Comparison of ENCODE assay signal across 8 cellular contexts in the genomic region with DNA sequence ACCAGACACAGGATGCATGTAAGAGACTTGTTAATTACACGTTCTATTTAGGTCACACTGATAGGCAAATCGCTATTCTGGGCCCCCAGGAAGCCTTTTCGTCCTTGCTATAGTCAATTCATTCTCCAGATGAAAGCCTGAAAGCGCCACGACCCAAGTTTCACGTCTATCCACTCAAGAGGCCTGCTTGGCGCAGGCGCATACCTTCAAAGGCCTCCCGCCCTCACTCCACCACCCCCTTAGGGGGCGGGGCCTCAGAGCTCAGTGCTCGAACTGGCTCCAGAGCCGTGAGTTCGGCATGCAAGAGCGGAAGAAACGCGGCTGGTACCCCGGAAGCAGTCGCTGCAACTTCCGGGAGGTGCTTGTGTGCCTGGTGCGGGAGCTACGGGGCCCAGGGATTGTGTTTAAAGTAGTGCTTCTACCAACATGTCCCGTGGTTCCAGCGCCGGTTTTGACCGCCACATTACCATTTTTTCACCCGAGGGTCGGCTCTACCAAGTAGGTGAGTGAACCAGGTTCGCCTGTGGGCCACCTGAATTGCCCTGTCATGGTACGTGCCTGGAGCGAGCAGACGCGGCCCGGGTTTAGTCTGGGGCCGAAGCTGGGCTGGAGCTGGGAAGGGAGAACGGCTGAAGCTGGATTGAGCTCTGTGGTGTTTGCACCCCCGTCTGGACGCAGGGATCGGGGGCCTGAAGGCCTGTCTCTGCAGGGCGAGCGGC. TPM values are rescaled to one million over a fixed set of nuclear protein-coding genes. Genes with fewer than 3 reads are reported as not detected.
DNase-seq lines count a peak whose midpoint lies in the region; ATAC-seq and TF ChIP-seq lines count a peak whose summit lies in the region.

A gene (plus strand): TSS at position 332 of the 719 bp plus-strand sequence. CDS start 95 bp downstream, at position 427.

- peak; percentile 96 for DNase-seq in AG04450 (ENCODE audit: low read depth, low spot score)
- DNase-seq in NCI-H226: peak; percentile 99
- peak; percentile 99 for DNase-seq in WTC11 (ENCODE audit: low spot score)
- peak; percentile 99 for DNase-seq in cardiac fibroblast (ENCODE audit: low read depth in 2 of 2)
- DNase-seq in iPS-NIHi11 (ENCODE audit: low spot score): peak; percentile 96
- peak; percentile 91 for DNase-seq in smooth muscle cell (lab: John Stamatoyannopoulos, UW; ENCODE audit: unreplicated experiment)

- H2AFZ ChIP-seq in smooth muscle cell (ENCODE audit: low read depth): peak within 1 kb of the TSS; percentile 81

- peak within 1 kb of the TSS; percentile 88 for H3K4me2 ChIP-seq in smooth muscle cell

- no peaks in the 10 kb centered on the region for H3K9me3 ChIP-seq in AG04450 (ENCODE audit: control insufficient read depth, insufficient read depth, low read length)
- no peaks in the 10 kb centered on the region for H3K9me3 ChIP-seq in smooth muscle cell (replicated peaks; ENCODE audit: low read depth)

- TF ChIP-seq CTCF in AG04450 (IDR thresholded peaks at IDR 0.05; ENCODE audit: low read depth, low read length) (no peak), WTC11 (IDR thresholded peaks at IDR 0.05) (no peak), cardiac fibroblast (IDR thresholded peaks at IDR 0.05; ENCODE audit: low read depth, low read length) (no peak), smooth muscle cell (IDR thresholded peaks at IDR 0.05; ENCODE audit: borderline replicate concordance, insufficient read depth, poor library complexity, severe bottlenecking) (no peak)

- H3K79me2 ChIP-seq in smooth muscle cell (ENCODE audit: low read depth): peaks cover 49% of the 10 kb centered on the region

- H3K27ac Mint-ChIP-seq in WTC11: peak within 1 kb of the TSS; percentile 98

- H3K9me3 Mint-ChIP-seq in WTC11: no peaks in the 10 kb centered on the region

- H3K36me3 ChIP-seq in smooth muscle cell (ENCODE audit: low read depth): no peaks in the 10 kb centered on the region

- H3F3A ChIP-seq in smooth muscle cell (ENCODE audit: low read depth): no peaks in the 10 kb centered on the region

- peaks cover 23% of the 10 kb centered on the region for H3K4me1 Mint-ChIP-seq in WTC11

- peaks cover 14% of the 10 kb centered on the region for H3K4me1 ChIP-seq in smooth muscle cell (ENCODE audit: low read depth)

- ATAC-seq in GM18909 (IDR thresholded peaks at IDR 0.05; ENCODE audit: poor library complexity, unreplicated experiment): peak; percentile 92
- ATAC-seq in HG03175 (IDR thresholded peaks at IDR 0.05; ENCODE audit: unreplicated experiment): peak; percentile 87
- ATAC-seq in WTC11: peak; percentile 97

- no peaks in the 10 kb centered on the region for H3K27me3 Mint-ChIP-seq in WTC11 (ENCODE audit: low read depth)

- CTCF ChIA-PET in AG04450 (lab: Charles Lee) (interaction anchor here (0.7 to 1.9 kb wide), 4 partner anchors 60 to 151 kb away, joined by 5 to 8 read pairs (median 6); no protein-coding TSS in a partner anchor), WTC11 (lab: Charles Lee) (interaction anchor here (0.7 to 2.6 kb wide), 10 partner anchors 15 to 251 kb away, joined by 3 to 20 read pairs (median 4); a partner anchor contains a TSS)

- POLR2A ChIA-PET in AG04450 (lab: Yijun Ruan, JAX): interaction anchor here (0.6 to 2.1 kb wide), 14 partner anchors 10 to 246 kb away, joined by 3 to 25 read pairs (median 4); a partner anchor contains a TSS
- POLR2A ChIA-PET in WTC11 (lab: Charles Lee): interaction anchor here (0.5 to 1.5 kb wide), 13 partner anchors 9 to 728 kb away, joined by 3 to 19 read pairs (median 4); a partner anchor contains a TSS

- peak within 1 kb of the TSS; percentile 100 for H3K4me3 Mint-ChIP-seq in WTC11

- peak within 1 kb of the TSS; percentile 94 for H3K4me3 ChIP-seq in AG04450 (ENCODE audit: low read depth, low read length)
- peak within 1 kb of the TSS; percentile 64 to 96 for H3K4me3 ChIP-seq in cardiac fibroblast (replicated peaks in 1 of 2; ENCODE audit: low read depth in 2 of 2, low read length in 2 of 2)
- peak within 1 kb of the TSS; percentile 88 for H3K4me3 ChIP-seq in smooth muscle cell

- H3K27me3 ChIP-seq in AG04450 (ENCODE audit: control insufficient read depth, insufficient read depth, low read length) (no peaks in the 10 kb centered on the region), smooth muscle cell (ENCODE audit: low read depth) (no peaks in the 10 kb centered on the region)

- peaks cover 42% of the 10 kb centered on the region for H4K20me1 ChIP-seq in smooth muscle cell (ENCODE audit: low read depth)

- H3K36me3 Mint-ChIP-seq in WTC11: no peaks in the 10 kb centered on the region

- peak within 1 kb of the TSS; percentile 92 for H3K9ac ChIP-seq in smooth muscle cell (ENCODE audit: low read depth)

- peak within 1 kb of the TSS; percentile 89 for H3K27ac ChIP-seq in AG04450 (ENCODE audit: low read depth, low read length)
- peak within 1 kb of the TSS; percentile 90 for H3K27ac ChIP-seq in smooth muscle cell (ENCODE audit: low read depth)

- WGBS in smooth muscle cell (ENCODE audit: low lambda C conversion rate): under 1% methylated on average over 40 of the region's 40 CpGs

TF ChIP-seq in WTC11, 78 proteins besides CTCF, POLR2A, EP300 and RAD21 (continues in another document):
- TF ChIP-seq KAT7 (CRISPR knock-in tag; IDR thresholded peaks at IDR 0.05; ENCODE audit: borderline replicate concordance) (no peak), NFYB (CRISPR knock-in tag; conservative IDR thresholded peaks at IDR 0.05; ENCODE audit: low read depth) (0 out of 2 replicates have a peak, but pooled peaks have one; percentile 21), TCF7 (CRISPR knock-in tag; IDR thresholded peaks at IDR 0.05; ENCODE audit: low read depth) (no peak), NFATC4 (CRISPR knock-in tag; IDR thresholded peaks at IDR 0.05) (no peak), FOXK1 (CRISPR knock-in tag; IDR thresholded peaks at IDR 0.05) (peak; percentile 36; the same call in 1 of the 2 replicates), ETV6 (CRISPR knock-in tag; IDR thresholded peaks at IDR 0.05) (peak; percentile 88)
- TF ChIP-seq, protein P1, sequence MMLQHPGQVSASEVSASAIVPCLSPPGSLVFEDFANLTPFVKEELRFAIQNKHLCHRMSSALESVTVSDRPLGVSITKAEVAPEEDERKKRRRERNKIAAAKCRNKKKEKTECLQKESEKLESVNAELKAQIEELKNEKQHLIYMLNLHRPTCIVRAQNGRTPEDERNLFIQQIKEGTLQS (CRISPR knock-in tag; conservative IDR thresholded peaks at IDR 0.05): no peak
- TF ChIP-seq, protein P2, sequence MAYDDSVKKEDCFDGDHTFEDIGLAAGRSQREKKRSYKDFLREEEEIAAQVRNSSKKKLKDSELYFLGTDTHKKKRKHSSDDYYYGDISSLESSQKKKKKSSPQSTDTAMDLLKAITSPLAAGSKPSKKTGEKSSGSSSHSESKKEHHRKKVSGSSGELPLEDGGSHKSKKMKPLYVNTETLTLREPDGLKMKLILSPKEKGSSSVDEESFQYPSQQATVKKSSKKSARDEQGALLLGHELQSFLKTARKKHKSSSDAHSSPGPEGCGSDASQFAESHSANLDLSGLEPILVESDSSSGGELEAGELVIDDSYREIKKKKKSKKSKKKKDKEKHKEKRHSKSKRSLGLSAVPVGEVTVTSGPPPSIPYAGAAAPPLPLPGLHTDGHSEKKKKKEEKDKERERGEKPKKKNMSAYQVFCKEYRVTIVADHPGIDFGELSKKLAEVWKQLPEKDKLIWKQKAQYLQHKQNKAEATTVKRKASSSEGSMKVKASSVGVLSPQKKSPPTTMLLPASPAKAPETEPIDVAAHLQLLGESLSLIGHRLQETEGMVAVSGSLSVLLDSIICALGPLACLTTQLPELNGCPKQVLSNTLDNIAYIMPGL (CRISPR knock-in tag; IDR thresholded peaks at IDR 0.05): 0 out of 2 replicates have a peak, but pooled peaks have one; percentile 27
- TF ChIP-seq, protein P3, sequence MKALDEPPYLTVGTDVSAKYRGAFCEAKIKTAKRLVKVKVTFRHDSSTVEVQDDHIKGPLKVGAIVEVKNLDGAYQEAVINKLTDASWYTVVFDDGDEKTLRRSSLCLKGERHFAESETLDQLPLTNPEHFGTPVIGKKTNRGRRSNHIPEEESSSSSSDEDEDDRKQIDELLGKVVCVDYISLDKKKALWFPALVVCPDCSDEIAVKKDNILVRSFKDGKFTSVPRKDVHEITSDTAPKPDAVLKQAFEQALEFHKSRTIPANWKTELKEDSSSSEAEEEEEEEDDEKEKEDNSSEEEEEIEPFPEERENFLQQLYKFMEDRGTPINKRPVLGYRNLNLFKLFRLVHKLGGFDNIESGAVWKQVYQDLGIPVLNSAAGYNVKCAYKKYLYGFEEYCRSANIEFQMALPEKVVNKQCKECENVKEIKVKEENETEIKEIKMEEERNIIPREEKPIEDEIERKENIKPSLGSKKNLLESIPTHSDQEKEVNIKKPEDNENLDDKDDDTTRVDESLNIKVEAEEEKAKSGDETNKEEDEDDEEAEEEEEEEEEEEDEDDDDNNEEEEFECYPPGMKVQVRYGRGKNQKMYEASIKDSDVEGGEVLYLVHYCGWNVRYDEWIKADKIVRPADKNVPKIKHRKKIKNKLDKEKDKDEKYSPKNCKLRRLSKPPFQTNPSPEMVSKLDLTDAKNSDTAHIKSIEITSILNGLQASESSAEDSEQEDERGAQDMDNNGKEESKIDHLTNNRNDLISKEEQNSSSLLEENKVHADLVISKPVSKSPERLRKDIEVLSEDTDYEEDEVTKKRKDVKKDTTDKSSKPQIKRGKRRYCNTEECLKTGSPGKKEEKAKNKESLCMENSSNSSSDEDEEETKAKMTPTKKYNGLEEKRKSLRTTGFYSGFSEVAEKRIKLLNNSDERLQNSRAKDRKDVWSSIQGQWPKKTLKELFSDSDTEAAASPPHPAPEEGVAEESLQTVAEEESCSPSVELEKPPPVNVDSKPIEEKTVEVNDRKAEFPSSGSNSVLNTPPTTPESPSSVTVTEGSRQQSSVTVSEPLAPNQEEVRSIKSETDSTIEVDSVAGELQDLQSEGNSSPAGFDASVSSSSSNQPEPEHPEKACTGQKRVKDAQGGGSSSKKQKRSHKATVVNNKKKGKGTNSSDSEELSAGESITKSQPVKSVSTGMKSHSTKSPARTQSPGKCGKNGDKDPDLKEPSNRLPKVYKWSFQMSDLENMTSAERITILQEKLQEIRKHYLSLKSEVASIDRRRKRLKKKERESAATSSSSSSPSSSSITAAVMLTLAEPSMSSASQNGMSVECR (CRISPR knock-in tag; IDR thresholded peaks at IDR 0.05; ENCODE audit: borderline replicate concordance): peak; percentile 75; the same call in 1 of the 2 replicates

RNA-seq across cellular contexts. Expression of the gene that starts here (rescaled TPM):
- polyA plus RNA-seq in AG04450 (2011; rRNA removed) (233 and 300 TPM in 2 replicates), smooth muscle cell (251 and 255 TPM in 2 replicates)
- 81.5 and 105 TPM in 2 replicates for polyA minus RNA-seq in AG04450 (2011; rRNA and poly(A)+ RNA removed)
- total RNA-seq in WTC11 (2021) (197 to 215 TPM (median 210 TPM) in 3 replicates), smooth muscle cell (250 and 315 TPM in 2 replicates)

Comparison
In these comparisons a context has a peak if more than half of its experiments do, and no peak if none do; other contexts are left out.
1. Peak in every context shown above with its lines: DNase-seq, ATAC-seq, H3K4me3 ChIP-seq and H3K27ac ChIP-seq.